Comparison of ENCODE assay signal across 13 cellular contexts in genomic region chr13:34416833-34417425, GRCh38.
A peak's percentile ranks its signal among the peaks of the same experiment; 100 is the strongest.
DNase-seq lines count a peak whose midpoint lies in the region; TF ChIP-seq lines count a peak whose summit lies in the region.
"Had no signal": no experiment of that assay in that cellular context is flagged by ENCODE, and none has a peak within 500 bp of the region (broad histone marks: within the 10 kb centered on the region; RNA-seq: fewer than 3 reads in every experiment).

No MANE protein-coding gene starts in this region.

- no peaks in the 10 kb centered on the region for H3K9me3 Mint-ChIP-seq in brain
- H3K9me3 Mint-ChIP-seq: H9 had no signal

- peaks cover 3% of the 10 kb centered on the region for H3K27me3 Mint-ChIP-seq in brain

- no peak for TF ChIP-seq CTCF in brain (conservative IDR thresholded peaks at IDR 0.05)
- TF ChIP-seq CTCF in transverse colon (IDR thresholded peaks at IDR 0.05) = no peak

- H3K27ac ChIP-seq in transverse colon = no peak overlapping the region

- TF ChIP-seq POLR2A in transverse colon (IDR thresholded peaks at IDR 0.05) = no peak

- no peaks in the 10 kb centered on the region for H3K27me3 ChIP-seq in transverse colon

- H3K4me1 Mint-ChIP-seq in brain = peaks cover 41% of the 10 kb centered on the region

- intact Hi-C loops in transverse colon (cut with DNase I; ENCODE audit: low total_unique reads) = no loop called here

- no peaks in the 10 kb centered on the region for H3K4me1 ChIP-seq in transverse colon

- no peak overlapping the region for H3K4me3 ChIP-seq in transverse colon

- H3K4me3 Mint-ChIP-seq in brain = peak overlapping the region in 1 of 5 experiments; percentile 30

- H3K36me3 ChIP-seq in transverse colon = no peaks in the 10 kb centered on the region

- H3K9me3 ChIP-seq in transverse colon = no peaks in the 10 kb centered on the region

- in situ Hi-C loops in transverse colon (cut with MboI; ENCODE audit: low pct_ligation_motif_present in 1 of 4, low pct_unique_long_range_greater_than_20kb in 1 of 4, low sequenced_read_pairs in 3 of 4) = no loop called here

- no peaks in the 10 kb centered on the region for H3K36me3 Mint-ChIP-seq in brain

- WGBS in transverse colon (ENCODE audit: low coverage in 1 of 2), 2 donors = 66% methylated on average over 5 of the region's 5 CpGs; no CpG with 5 or more reads in 1 of the 2 donors

- peak; percentile 1 for DNase-seq in NCI-H345 (lab: John Stamatoyannopoulos, UW)
- no peak for DNase-seq in NCI-H345 treated with DMSO at 0.1 percent for 48 hours (lab: John Stamatoyannopoulos, UW; ENCODE audit: unreplicated experiment)
- peak; percentile 88 for DNase-seq in iris pigment epithelial cell (ENCODE audit: low read depth)
- peak; percentile 13 for DNase-seq in transverse colon
- DNase-seq in mesenteric fat pad (ENCODE audit: low spot score) = no peak
- DNase-seq in DMS79 (lab: John Stamatoyannopoulos, UW) = no peak
- DNase-seq in activated gamma-delta T cell (lab: John Stamatoyannopoulos, UW) = no peak
- DNase-seq: activated CD8-positive, alpha-beta memory T cell treated with anti-CD3 and anti-CD28 coated beads, Interleukin-2, amount 50 U/mL, for 48 hours; H9; stimulated activated CD4-positive, alpha-beta T cell treated with anti-CD3 and anti-CD28 coated beads, Interleukin-15, amount 100 ng/mL, for 24 hours; stimulated activated naive CD4-positive, alpha-beta T cell treated with Interleukin-2 at 50 U/mL for 16 hours; T-helper 9 cell had no signal

- peak overlapping the region in 4 of 5 experiments; percentile 19 to 90 (median 72) for H3K27ac Mint-ChIP-seq in brain

- no peak for TF ChIP-seq EP300 in transverse colon (IDR thresholded peaks at IDR 0.05; ENCODE audit: low read depth)

Comparison
In these comparisons a context has a peak if more than half of its experiments do, and no peak if none do; other contexts are left out.
1. DNase-seq: peak in NCI-H345 (single experiment), iris pigment epithelial cell (single experiment) and transverse colon (single experiment); none in NCI-H345 treated with DMSO at 0.1 percent for 48 hours (single experiment), mesenteric fat pad (single experiment), DMS79 (single experiment) and activated gamma-delta T cell (single experiment).